Comparison of ENCODE assay signal across 14 cellular contexts in the genomic region with DNA sequence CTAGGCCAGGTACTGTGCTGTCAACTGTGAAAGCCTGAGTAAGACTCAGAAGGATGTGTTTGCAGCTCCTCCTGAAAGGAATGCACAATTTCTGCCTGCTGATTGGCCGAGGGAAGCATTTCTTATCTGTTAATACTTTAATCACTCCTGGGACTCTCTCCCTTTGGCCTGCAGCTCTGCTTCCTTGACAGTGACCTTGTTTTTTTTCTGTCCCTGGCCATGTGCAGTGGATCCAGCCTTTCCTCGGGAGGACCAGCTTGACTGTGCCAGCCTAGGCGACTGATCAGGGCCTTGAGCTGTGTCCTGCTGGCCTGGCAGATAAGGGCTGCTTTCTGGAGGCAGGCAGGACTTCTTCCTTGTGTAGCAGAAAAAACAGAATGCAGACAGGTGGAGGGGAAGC. TPM values are rescaled to one million over a fixed set of nuclear protein-coding genes. Genes with fewer than 3 reads are reported as not detected.
DNase-seq lines count a peak whose midpoint lies in the region; ATAC-seq and TF ChIP-seq lines count a peak whose summit lies in the region.
"Had no signal": no experiment of that assay in that cellular context is flagged by ENCODE, and none has a peak within 500 bp of the region (broad histone marks: within the 10 kb centered on the region; RNA-seq: fewer than 3 reads in every experiment).

No MANE protein-coding gene starts in this region.

- peak; percentile 34 for DNase-seq in activated CD4-positive, alpha-beta T cell treated with anti-CD3 and anti-CD28 coated beads, Interleukin-2, amount 10 ng/mL, durations not matched to agents 24 days and 14 days
- DNase-seq in activated CD4-positive, alpha-beta T cell treated with anti-CD3 and anti-CD28 coated beads, Interleukin-2, amount 50 U/mL, for 1 hour, result no peak
- DNase-seq in heart left ventricle, result peak in 1 of 5 donors; percentile 44
- DNase-seq in naive thymus-derived CD4-positive, alpha-beta T cell, result no peak
- no peak for DNase-seq in SHP77 (lab: John Stamatoyannopoulos, UW)
- no peak for DNase-seq in hepatic stellate cell (ENCODE audit: low spot score)
- no peak for DNase-seq in GM13976 (ENCODE audit: low spot score)
- DNase-seq: activated naive CD4-positive, alpha-beta T cell treated with anti-CD3 and anti-CD28 coated beads, Interleukin-2, amount 50 U/mL, for 16 hours; Caco-2; NCI-H1105 treated with DMSO at 0.1 percent for 48 hours; NCI-H446; RPMI8226 had no signal

- CTCF ChIA-PET in naive thymus-derived CD4-positive, alpha-beta T cell (lab: Charles Lee), result no interaction called here

- no peak for TF ChIP-seq CTCF in heart left ventricle (IDR thresholded peaks at IDR 0.05)
- no peak for TF ChIP-seq CTCF in GM13976 (IDR thresholded peaks at IDR 0.05; ENCODE audit: borderline replicate concordance, control extremely low read depth, extremely low read depth, insufficient read depth, missing control alignments)

- no peak overlapping the region for H3K27ac Mint-ChIP-seq in activated CD4-positive, alpha-beta T cell treated with anti-CD3 and anti-CD28 coated beads, Interleukin-2, amount 10 ng/mL, durations not matched to agents 24 days and 14 days
- peak overlapping the region in 7 of 9 donors; percentile 26 to 89 (median 78) for H3K27ac Mint-ChIP-seq in naive thymus-derived CD4-positive, alpha-beta T cell

- no peaks in the 10 kb centered on the region for H3K27me3 Mint-ChIP-seq in activated CD4-positive, alpha-beta T cell treated with anti-CD3 and anti-CD28 coated beads, Interleukin-2, amount 10 ng/mL, durations not matched to agents 24 days and 14 days
- no peaks in the 10 kb centered on the region for H3K27me3 Mint-ChIP-seq in naive thymus-derived CD4-positive, alpha-beta T cell

- intact Hi-C loops in activated CD4-positive, alpha-beta T cell treated with anti-CD3 and anti-CD28 coated beads, Interleukin-2, amount 10 ng/mL, durations not matched to agents 24 days and 14 days (cut with micrococcal nuclease), result no loop called here
- intact Hi-C loops in heart left ventricle (cut with DNase I), result loop anchor here in 1 of 10 donors (5.0 kb wide), 1 partner anchor 40 kb away; no protein-coding TSS in a partner anchor
- intact Hi-C loops in naive thymus-derived CD4-positive, alpha-beta T cell (cut with micrococcal nuclease), result no loop called here

- peaks cover 58% of the 10 kb centered on the region for H3K36me3 Mint-ChIP-seq in activated CD4-positive, alpha-beta T cell treated with anti-CD3 and anti-CD28 coated beads, Interleukin-2, amount 10 ng/mL, durations not matched to agents 24 days and 14 days (ENCODE audit: low read depth)
- peaks cover 4 to 71% (median 38%) of the 10 kb centered on the region in 5 donors for H3K36me3 Mint-ChIP-seq in naive thymus-derived CD4-positive, alpha-beta T cell

- in situ Hi-C loops in GM13976 (cut with MboI; ENCODE audit: low sequenced_read_pairs, unreplicated experiment), result no loop called here

- H3K9me3 ChIP-seq in heart left ventricle, result no peaks in the 10 kb centered on the region
- H3K9me3 ChIP-seq in naive thymus-derived CD4-positive, alpha-beta T cell (ENCODE audit: control insufficient read depth in 2 of 3, low read length in 3 of 3), result no peaks in the 10 kb centered on the region
- H3K9me3 ChIP-seq: Caco-2 had no signal

- POLR2A ChIA-PET in naive thymus-derived CD4-positive, alpha-beta T cell (lab: Charles Lee), result no interaction called here

- peak overlapping the region in 11 of 12 donors; percentile 18 to 73 (median 40) for H3K27ac ChIP-seq in heart left ventricle
- H3K27ac ChIP-seq in naive thymus-derived CD4-positive, alpha-beta T cell (ENCODE audit: low read depth, low read length), result no peak overlapping the region
- H3K27ac ChIP-seq: 22Rv1 had no signal

- 13 to 49% (median 17%) methylated on average over 3 of the region's 3 CpGs for WGBS in heart left ventricle, 4 donors

- H3K4me1 ChIP-seq in heart left ventricle, result peaks cover 3 to 95% (median 38%) of the 10 kb centered on the region in 12 donors
- peaks cover 0 to 53% of the 10 kb centered on the region in 2 donors for H3K4me1 ChIP-seq in naive thymus-derived CD4-positive, alpha-beta T cell (ENCODE audit: control insufficient read depth in 2 of 2, insufficient read depth in 2 of 2, low read length in 2 of 2)
- H3K4me1 ChIP-seq: Caco-2 had no signal

- H3K4me3 Mint-ChIP-seq in activated CD4-positive, alpha-beta T cell treated with anti-CD3 and anti-CD28 coated beads, Interleukin-2, amount 10 ng/mL, durations not matched to agents 24 days and 14 days, result no peak overlapping the region
- H3K4me3 Mint-ChIP-seq in naive thymus-derived CD4-positive, alpha-beta T cell, result peak overlapping the region in 2 of 10 donors; percentile 2 to 78

- peaks cover 14% of the 10 kb centered on the region for H3K9me3 Mint-ChIP-seq in activated CD4-positive, alpha-beta T cell treated with anti-CD3 and anti-CD28 coated beads, Interleukin-2, amount 10 ng/mL, durations not matched to agents 24 days and 14 days
- peaks cover 0 to 19% (median 8%) of the 10 kb centered on the region in 11 donors for H3K9me3 Mint-ChIP-seq in naive thymus-derived CD4-positive, alpha-beta T cell

- peaks cover 36% of the 10 kb centered on the region for H3K4me1 Mint-ChIP-seq in activated CD4-positive, alpha-beta T cell treated with anti-CD3 and anti-CD28 coated beads, Interleukin-2, amount 10 ng/mL, durations not matched to agents 24 days and 14 days
- H3K4me1 Mint-ChIP-seq in naive thymus-derived CD4-positive, alpha-beta T cell, result peaks cover 48 to 89% (median 87%) of the 10 kb centered on the region in 7 donors

- H3K27me3 ChIP-seq in heart left ventricle, result no peaks in the 10 kb centered on the region
- no peaks in the 10 kb centered on the region for H3K27me3 ChIP-seq in naive thymus-derived CD4-positive, alpha-beta T cell (ENCODE audit: control insufficient read depth in 2 of 2, insufficient read depth in 2 of 2, low read length in 2 of 2)

- H3K4me3 ChIP-seq in heart left ventricle, result no peak overlapping the region
- H3K4me3 ChIP-seq in naive thymus-derived CD4-positive, alpha-beta T cell (ENCODE audit: low read length), result no peak overlapping the region

- ATAC-seq in heart left ventricle (peak; percentile 55 to 82 (median 74)), HG02870 (IDR thresholded peaks at IDR 0.05; ENCODE audit: unreplicated experiment) (no peak)
- ATAC-seq in naive thymus-derived CD4-positive, alpha-beta T cell, result no peak

- H3K36me3 ChIP-seq in heart left ventricle, result peaks cover 0 to 4% (median 0%) of the 10 kb centered on the region in 9 donors
- H3K36me3 ChIP-seq in naive thymus-derived CD4-positive, alpha-beta T cell (ENCODE audit: control insufficient read depth in 2 of 3, insufficient read depth in 3 of 3, low read length in 3 of 3), result peaks cover 0 to 3% (median 0%) of the 10 kb centered on the region in 3 experiments

- no peak for TF ChIP-seq POLR2A in heart left ventricle (IDR thresholded peaks at IDR 0.05)

RNA-seq across cellular contexts. Expression of a gene that starts 10.0 kb away (rescaled TPM):
- total RNA-seq in activated CD4-positive, alpha-beta T cell treated with anti-CD3 and anti-CD28 coated beads, Interleukin-2, amount 10 ng/mL, durations not matched to agents 24 days and 14 days, result 22.1 and 23.0 TPM in 2 replicates
- 10 to 100 TPM; 10.3 to 27.2 (median 14.9) TPM for total RNA-seq in heart left ventricle
- 1 to 10 TPM; 3.5 to 6.4 TPM for polyA plus RNA-seq in heart left ventricle
- 10 to 100 TPM; 40.0 to 74.4 (median 61.2) TPM for total RNA-seq in naive thymus-derived CD4-positive, alpha-beta T cell
- 10 to 100 TPM; 21.2 to 23.5 TPM for polyA plus RNA-seq in naive thymus-derived CD4-positive, alpha-beta T cell

RNA-seq across cellular contexts. Expression of a gene that starts 49.6 kb away (rescaled TPM):
- total RNA-seq in activated CD4-positive, alpha-beta T cell treated with anti-CD3 and anti-CD28 coated beads, Interleukin-2, amount 10 ng/mL, durations not matched to agents 24 days and 14 days, result 2.0 and 2.4 TPM in 2 replicates
- 10 to 100 TPM in 2 of 9 donors, 1 to 10 TPM in 7; 1.2 to 18.0 (median 4.8) TPM for total RNA-seq in heart left ventricle
- 1 to 10 TPM; 1.9 to 2.9 TPM for polyA plus RNA-seq in heart left ventricle
- total RNA-seq in naive thymus-derived CD4-positive, alpha-beta T cell, result 10 to 100 TPM in 1 of 5 experiments, 1 to 10 TPM in 4; 5.0 to 72.6 (median 5.6) TPM
- 10 to 100 TPM in 1 of 2 donors, 1 to 10 TPM in 1; 8.2 to 15.0 TPM for polyA plus RNA-seq in naive thymus-derived CD4-positive, alpha-beta T cell

Comparison
In these comparisons a context has a peak if more than half of its experiments do, and no peak if none do; other contexts are left out.
1. ATAC-seq: peak in heart left ventricle (4 of 4); none in naive thymus-derived CD4-positive, alpha-beta T cell (single experiment) and HG02870 (single experiment).